In the genomic region with DNA sequence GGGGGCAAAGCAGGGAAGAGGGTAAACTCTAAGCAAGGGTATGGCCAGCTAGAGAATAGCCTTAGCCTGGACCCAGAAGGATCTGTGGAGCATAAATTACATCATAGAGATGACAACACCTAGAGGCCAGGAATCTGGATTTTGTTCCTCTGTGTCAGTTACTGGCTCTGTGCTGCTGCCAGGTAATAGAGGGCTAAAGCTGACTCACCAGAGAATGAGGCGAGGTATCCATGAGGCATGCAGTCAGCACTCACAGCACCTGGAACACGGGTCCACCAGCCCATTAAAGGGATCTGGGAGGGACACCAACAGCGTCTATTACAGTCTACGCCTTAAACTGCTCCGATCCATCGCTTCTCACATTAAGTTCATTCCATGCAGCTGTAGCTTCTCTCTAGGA, we compare ENCODE assay signal across 29 cellular contexts.
"Had no signal": no experiment of that assay in that cellular context is flagged by ENCODE, and none has a peak within 500 bp of the region (broad histone marks: within the 10 kb centered on the region; RNA-seq: fewer than 3 reads in every experiment).

No MANE protein-coding gene starts in this region.

- H3K4me1 ChIP-seq: SJCRH30 had no signal

- H3K4me3 Mint-ChIP-seq: activated CD4-positive, alpha-beta T cell treated with anti-CD3 and anti-CD28 coated beads, Interleukin-2, amount 10 ng/mL, durations not matched to agents 24 days and 14 days; activated CD8-positive, alpha-beta T cell treated with anti-CD3 and anti-CD28 coated beads, Interleukin-2, amount 10 ng/mL, durations not matched to agents 7 days and 5 days; activated naive CD4-positive, alpha-beta T cell treated with anti-CD3 and anti-CD28 coated beads, Interleukin-2, amount 50 U/mL, for 24 hours; activated naive CD8-positive, alpha-beta T cell treated with anti-CD3 and anti-CD28 coated beads, Interleukin-2, amount 10 ng/mL, durations not matched to agents 7 days and 5 days; activated T-cell treated with anti-CD3 and anti-CD28 coated beads, Interleukin-2, amount 50 U/mL, for 24 hours; T-helper 1 cell treated with Interleukin-12 subunit alpha and Interleukin-12 subunit beta and Interleukin-4 antibody, amounts not matched to agents 30 μg/mL and 1 μg/mL, for 36 hours; T-helper 2 cell treated with Interferon-gamma antibody and Interleukin-4, amounts not matched to agents 5 μg/mL and 100 μg/mL, for 36 hours had no signal

- H3K9me3 ChIP-seq: ascending aorta, SJCRH30 had no signal

- H3K27ac ChIP-seq: ascending aorta, PC-9, SJCRH30, SK-N-MC had no signal

- H3K27ac Mint-ChIP-seq: activated CD4-positive, alpha-beta T cell treated with anti-CD3 and anti-CD28 coated beads, Interleukin-2, amount 10 ng/mL, durations not matched to agents 24 days and 14 days; activated CD8-positive, alpha-beta T cell treated with anti-CD3 and anti-CD28 coated beads, Interleukin-2, amount 10 ng/mL, durations not matched to agents 7 days and 5 days; activated naive CD4-positive, alpha-beta T cell treated with anti-CD3 and anti-CD28 coated beads, Interleukin-2, amount 50 U/mL, for 24 hours; activated naive CD8-positive, alpha-beta T cell treated with anti-CD3 and anti-CD28 coated beads, Interleukin-2, amount 10 ng/mL, durations not matched to agents 7 days and 5 days; activated T-cell treated with anti-CD3 and anti-CD28 coated beads, Interleukin-2, amount 50 U/mL, for 24 hours; activated T-helper 2 cell treated with anti-CD3 and anti-CD28 coated beads, Interferon-gamma antibody, Interleukin-2, Interleukin-4, amounts not matched to agents 10 μg/mL and 5 μg/mL and 100 μg/mL, durations not matched to agents 14 hours and 24 hours and 36 hours; T-helper 1 cell treated with Interleukin-12 subunit alpha and Interleukin-12 subunit beta and Interleukin-4 antibody, amounts not matched to agents 30 μg/mL and 1 μg/mL, for 36 hours; T-helper 2 cell treated with Interferon-gamma antibody and Interleukin-4, amounts not matched to agents 5 μg/mL and 100 μg/mL, for 36 hours had no signal

- H3K27me3 ChIP-seq: ascending aorta, SJCRH30 had no signal

- H3K4me3 ChIP-seq: ascending aorta, PC-9, SJCRH30, SK-N-MC had no signal

- DNase-seq: activated CD4-positive, alpha-beta T cell treated with anti-CD3 and anti-CD28 coated beads, Interleukin-2, amount 10 ng/mL, durations not matched to agents 24 days and 14 days; activated CD4-positive, alpha-beta T cell treated with anti-CD3 and anti-CD28 coated beads, Interleukin-2, amount 50 U/mL, for 48 hours; activated CD8-positive, alpha-beta T cell treated with anti-CD3 and anti-CD28 coated beads, Interleukin-2, amount 10 ng/mL, durations not matched to agents 7 days and 5 days; activated gamma-delta T cell; activated naive CD4-positive, alpha-beta T cell treated with Interleukin-2 at 50 U/mL for 16 hours; activated naive CD8-positive, alpha-beta T cell treated with anti-CD3 and anti-CD28 coated beads, Interleukin-2, amount 10 ng/mL, durations not matched to agents 7 days and 5 days; activated T-cell treated with anti-CD3 and anti-CD28 coated beads, Interleukin-2, amount 50 U/mL, for 24 hours; amygdala; caudate nucleus; cerebellar nuclear complex; Kasumi-1; KG1; MM.1S; MV-4-11; NCI-H1092; NCI-H1417 treated with DMSO at 0.1 percent for 48 hours; NCI-H1930; NCI-H2081 treated with DMSO at 0.1 percent for 48 hours; NCI-H345; NCI-H524 treated with DMSO at 0.1 percent for 48 hours; PC-9; SHP77; SJCRH30 had no signal

- H3K36me3 Mint-ChIP-seq: activated naive CD4-positive, alpha-beta T cell treated with anti-CD3 and anti-CD28 coated beads, Interleukin-2, amount 50 U/mL, for 24 hours; activated naive CD8-positive, alpha-beta T cell treated with anti-CD3 and anti-CD28 coated beads, Interleukin-2, amount 10 ng/mL, durations not matched to agents 7 days and 5 days had no signal

- H3K4me1 Mint-ChIP-seq: activated CD4-positive, alpha-beta T cell treated with anti-CD3 and anti-CD28 coated beads, Interleukin-2, amount 10 ng/mL, durations not matched to agents 24 days and 14 days; activated naive CD4-positive, alpha-beta T cell treated with anti-CD3 and anti-CD28 coated beads, Interleukin-2, amount 50 U/mL, for 24 hours; activated naive CD8-positive, alpha-beta T cell treated with anti-CD3 and anti-CD28 coated beads, Interleukin-2, amount 10 ng/mL, durations not matched to agents 7 days and 5 days had no signal

- H3K36me3 ChIP-seq: ascending aorta, SJCRH30 had no signal

- H3K9me3 Mint-ChIP-seq: activated T-cell treated with anti-CD3 and anti-CD28 coated beads, Interleukin-2, amount 50 U/mL, for 24 hours; activated T-helper 2 cell treated with anti-CD3 and anti-CD28 coated beads, Interferon-gamma antibody, Interleukin-2, Interleukin-4, amounts not matched to agents 10 μg/mL and 5 μg/mL and 100 μg/mL, durations not matched to agents 14 hours and 24 hours and 36 hours; T-helper 1 cell treated with Interleukin-12 subunit alpha and Interleukin-12 subunit beta and Interleukin-4 antibody, amounts not matched to agents 30 μg/mL and 1 μg/mL, for 36 hours; T-helper 2 cell treated with Interferon-gamma antibody and Interleukin-4, amounts not matched to agents 5 μg/mL and 100 μg/mL, for 36 hours had no signal

- ATAC-seq: activated CD8-positive, alpha-beta T cell treated with anti-CD3 and anti-CD28 coated beads, Interleukin-2, amount 10 ng/mL, durations not matched to agents 7 days and 5 days had no signal

- H3K4me2 ChIP-seq: PC-9 had no signal

- H2AFZ ChIP-seq: PC-9 had no signal
